Comparison of ENCODE assay signal across 1 cellular context in the genomic region with DNA sequence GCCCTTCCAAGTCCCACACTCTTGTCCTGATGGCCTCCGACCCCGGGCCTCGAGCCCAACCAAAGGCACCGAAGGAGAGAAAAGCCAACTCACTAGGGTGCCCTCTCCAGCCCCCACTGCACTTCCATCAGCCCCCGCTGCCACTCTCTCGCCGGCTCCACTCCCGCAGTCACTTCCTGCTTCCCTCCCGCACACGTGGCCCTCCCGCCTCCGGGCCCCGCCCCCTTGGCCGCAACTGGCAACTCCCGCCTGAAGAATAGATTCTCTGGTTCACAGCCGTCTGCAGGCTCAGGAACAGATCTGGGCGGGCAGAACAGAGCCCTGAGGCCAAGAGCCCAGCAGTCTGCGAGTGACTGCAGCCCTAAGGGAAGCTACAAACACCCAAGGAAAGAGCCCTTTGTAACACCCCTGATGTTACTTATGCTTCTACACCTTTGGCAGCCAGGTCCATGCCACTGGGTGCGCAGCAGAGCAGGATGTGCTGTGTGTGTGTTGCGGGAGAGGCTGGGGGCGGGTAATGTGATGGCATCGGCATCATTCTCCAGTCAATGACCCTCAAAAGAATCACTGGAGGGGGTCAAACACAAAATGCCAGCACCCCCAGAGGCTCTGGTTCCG.
TF ChIP-seq lines count a peak whose summit lies in the region.

A gene with protein sequence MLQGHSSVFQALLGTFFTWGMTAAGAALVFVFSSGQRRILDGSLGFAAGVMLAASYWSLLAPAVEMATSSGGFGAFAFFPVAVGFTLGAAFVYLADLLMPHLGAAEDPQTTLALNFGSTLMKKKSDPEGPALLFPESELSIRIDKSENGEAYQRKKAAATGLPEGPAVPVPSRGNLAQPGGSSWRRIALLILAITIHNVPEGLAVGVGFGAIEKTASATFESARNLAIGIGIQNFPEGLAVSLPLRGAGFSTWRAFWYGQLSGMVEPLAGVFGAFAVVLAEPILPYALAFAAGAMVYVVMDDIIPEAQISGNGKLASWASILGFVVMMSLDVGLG (minus strand): TSS at position 171 of the 618 bp plus-strand sequence. CDS start 3,924 bp downstream, outside the sequence.

TF ChIP-seq in HEK293, 187 proteins besides CTCF, POLR2A, EP300 and RAD21 (continued from another document and continues in another):
- TF ChIP-seq, protein P1, sequence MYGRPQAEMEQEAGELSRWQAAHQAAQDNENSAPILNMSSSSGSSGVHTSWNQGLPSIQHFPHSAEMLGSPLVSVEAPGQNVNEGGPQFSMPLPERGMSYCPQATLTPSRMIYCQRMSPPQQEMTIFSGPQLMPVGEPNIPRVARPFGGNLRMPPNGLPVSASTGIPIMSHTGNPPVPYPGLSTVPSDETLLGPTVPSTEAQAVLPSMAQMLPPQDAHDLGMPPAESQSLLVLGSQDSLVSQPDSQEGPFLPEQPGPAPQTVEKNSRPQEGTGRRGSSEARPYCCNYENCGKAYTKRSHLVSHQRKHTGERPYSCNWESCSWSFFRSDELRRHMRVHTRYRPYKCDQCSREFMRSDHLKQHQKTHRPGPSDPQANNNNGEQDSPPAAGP (tag by site-specific recombination; IDR thresholded peaks at IDR 0.05), result peak; percentile 84
- TF ChIP-seq ZNF561 (tag by site-specific recombination; IDR thresholded peaks at IDR 0.05; ENCODE audit: borderline replicate concordance) (peak; percentile 16; the same call in 1 of the 2 replicates), ZNF391 (tag by site-specific recombination; IDR thresholded peaks at IDR 0.05; ENCODE audit: borderline replicate concordance, low read depth) (peak; percentile 88), KLF7 (tag by site-specific recombination; IDR thresholded peaks at IDR 0.05; ENCODE audit: borderline replicate concordance) (peak; percentile 72; the same call in 1 of the 2 replicates), ZNF266 (tag by site-specific recombination; IDR thresholded peaks at IDR 0.05; ENCODE audit: low read depth) (no peak), ZNF2 (tag by site-specific recombination; IDR thresholded peaks at IDR 0.05) (peak; percentile 72), ZNF629 (tag by site-specific recombination; IDR thresholded peaks at IDR 0.05) (peak; percentile 70), ZNF610 (tag by site-specific recombination; IDR thresholded peaks at IDR 0.05; ENCODE audit: borderline replicate concordance) (peak; percentile 72; the same call in 1 of the 2 replicates), ZNF354C (tag by site-specific recombination; IDR thresholded peaks at IDR 0.05; ENCODE audit: borderline replicate concordance, low read depth) (no peak), ZNF707 (tag by site-specific recombination; IDR thresholded peaks at IDR 0.05) (no peak), SCRT2 (tag by site-specific recombination; IDR thresholded peaks at IDR 0.05) (peak; percentile 32; the same call in 1 of the 2 replicates), OSR2 (tag by site-specific recombination; IDR thresholded peaks at IDR 0.05) (no peak; the same call in 1 of the 2 replicates), ZNF596 (tag by site-specific recombination; IDR thresholded peaks at IDR 0.05) (no peak), BCL11A (tag by site-specific recombination; IDR thresholded peaks at IDR 0.05; ENCODE audit: low read depth) (peak; percentile 40; the same call in 1 of the 2 replicates), ZXDB (tag by site-specific recombination; IDR thresholded peaks at IDR 0.05) (no peak), GLI2 (tag by site-specific recombination; IDR thresholded peaks at IDR 0.05; ENCODE audit: borderline replicate concordance, low read depth) (no peak), KLF16 (tag by site-specific recombination; IDR thresholded peaks at IDR 0.05) (peak; percentile 97), ZNF350 (tag by site-specific recombination; IDR thresholded peaks at IDR 0.05) (no peak), ZEB2 (tag by site-specific recombination; IDR thresholded peaks at IDR 0.05) (peak; percentile 46; the same call in 1 of the 2 replicates), MEIS1 (CRISPR knock-in tag; IDR thresholded peaks at IDR 0.05; ENCODE audit: borderline replicate concordance) (no peak), ZNF133 (tag by site-specific recombination; IDR thresholded peaks at IDR 0.05) (no peak), ZNF549 (tag by site-specific recombination; IDR thresholded peaks at IDR 0.05) (no peak), EGR2 (tag by site-specific recombination; IDR thresholded peaks at IDR 0.05; ENCODE audit: low read depth) (peak; percentile 89), KLF9 (tag by site-specific recombination; IDR thresholded peaks at IDR 0.05; ENCODE audit: low read depth) (peak; percentile 99), SP3 (tag by site-specific recombination; IDR thresholded peaks at IDR 0.05) (peak; percentile 99), ZNF571 (tag by site-specific recombination; IDR thresholded peaks at IDR 0.05) (no peak), ZNF777 (tag by site-specific recombination; IDR thresholded peaks at IDR 0.05; ENCODE audit: borderline replicate concordance) (no peak), FEZF1 (tag by site-specific recombination; IDR thresholded peaks at IDR 0.05) (no peak), ZBTB17 (tag by site-specific recombination; IDR thresholded peaks at IDR 0.05) (peak; percentile 70), ZNF202 (tag by site-specific recombination; IDR thresholded peaks at IDR 0.05; ENCODE audit: borderline replicate concordance) (no peak), ZBTB21 (tag by site-specific recombination; IDR thresholded peaks at IDR 0.05) (0 out of 2 replicates have a peak, but pooled peaks have one; percentile 12), TRIM28 (IDR thresholded peaks at IDR 0.05; ENCODE audit: borderline replicate concordance, low read length) (0 out of 2 replicates have a peak, but pooled peaks have one; percentile 26), MZF1 (tag by site-specific recombination; IDR thresholded peaks at IDR 0.05; ENCODE audit: borderline replicate concordance) (no peak), KLF10 (tag by site-specific recombination; IDR thresholded peaks at IDR 0.05) (peak; percentile 81; the same call in 1 of the 2 replicates), WT1 (tag by site-specific recombination; IDR thresholded peaks at IDR 0.05) (peak; percentile 83), ZNF473 (tag by site-specific recombination; IDR thresholded peaks at IDR 0.05) (no peak), GLIS1 (tag by site-specific recombination; IDR thresholded peaks at IDR 0.05) (peak; percentile 76), ZSCAN30 (tag by site-specific recombination; IDR thresholded peaks at IDR 0.05) (peak; percentile 93), ZFP69B (tag by site-specific recombination; IDR thresholded peaks at IDR 0.05) (peak; percentile 73), HOXD13 (CRISPR knock-in tag; IDR thresholded peaks at IDR 0.05; ENCODE audit: borderline replicate concordance) (no peak), ZBTB20 (tag by site-specific recombination; IDR thresholded peaks at IDR 0.05) (peak; percentile 50; the same call in 1 of the 2 replicates), ZNF114 (tag by site-specific recombination; IDR thresholded peaks at IDR 0.05) (no peak), ZNF664 (tag by site-specific recombination; IDR thresholded peaks at IDR 0.05) (no peak), YY1 (tag by site-specific recombination; IDR thresholded peaks at IDR 0.05) (no peak), ZNF76 (tag by site-specific recombination; IDR thresholded peaks at IDR 0.05; ENCODE audit: borderline replicate concordance, low read depth) (peak; percentile 72; the same call in 1 of the 2 replicates), IKZF3 (tag by site-specific recombination; IDR thresholded peaks at IDR 0.05) (peak; percentile 74), ZNF292 (tag by site-specific recombination; IDR thresholded peaks at IDR 0.05; ENCODE audit: borderline replicate concordance, low read depth) (no peak), ZNF394 (tag by site-specific recombination; IDR thresholded peaks at IDR 0.05; ENCODE audit: borderline replicate concordance) (peak; percentile 68; the same call in 1 of the 2 replicates), SP2 (tag by site-specific recombination; IDR thresholded peaks at IDR 0.05) (peak; percentile 92), ZNF24 (tag by site-specific recombination; IDR thresholded peaks at IDR 0.05) (peak; percentile 81), ZNF23 (tag by site-specific recombination; IDR thresholded peaks at IDR 0.05; ENCODE audit: borderline replicate concordance) (no peak), ZNF654 (tag by site-specific recombination; IDR thresholded peaks at IDR 0.05; ENCODE audit: low read depth) (no peak)
- TF ChIP-seq, protein P2, sequence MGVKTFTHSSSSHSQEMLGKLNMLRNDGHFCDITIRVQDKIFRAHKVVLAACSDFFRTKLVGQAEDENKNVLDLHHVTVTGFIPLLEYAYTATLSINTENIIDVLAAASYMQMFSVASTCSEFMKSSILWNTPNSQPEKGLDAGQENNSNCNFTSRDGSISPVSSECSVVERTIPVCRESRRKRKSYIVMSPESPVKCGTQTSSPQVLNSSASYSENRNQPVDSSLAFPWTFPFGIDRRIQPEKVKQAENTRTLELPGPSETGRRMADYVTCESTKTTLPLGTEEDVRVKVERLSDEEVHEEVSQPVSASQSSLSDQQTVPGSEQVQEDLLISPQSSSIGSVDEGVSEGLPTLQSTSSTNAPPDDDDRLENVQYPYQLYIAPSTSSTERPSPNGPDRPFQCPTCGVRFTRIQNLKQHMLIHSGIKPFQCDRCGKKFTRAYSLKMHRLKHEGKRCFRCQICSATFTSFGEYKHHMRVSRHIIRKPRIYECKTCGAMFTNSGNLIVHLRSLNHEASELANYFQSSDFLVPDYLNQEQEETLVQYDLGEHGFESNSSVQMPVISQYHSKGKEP (tag by site-specific recombination; IDR thresholded peaks at IDR 0.05), result no peak
- TF ChIP-seq, protein P3, sequence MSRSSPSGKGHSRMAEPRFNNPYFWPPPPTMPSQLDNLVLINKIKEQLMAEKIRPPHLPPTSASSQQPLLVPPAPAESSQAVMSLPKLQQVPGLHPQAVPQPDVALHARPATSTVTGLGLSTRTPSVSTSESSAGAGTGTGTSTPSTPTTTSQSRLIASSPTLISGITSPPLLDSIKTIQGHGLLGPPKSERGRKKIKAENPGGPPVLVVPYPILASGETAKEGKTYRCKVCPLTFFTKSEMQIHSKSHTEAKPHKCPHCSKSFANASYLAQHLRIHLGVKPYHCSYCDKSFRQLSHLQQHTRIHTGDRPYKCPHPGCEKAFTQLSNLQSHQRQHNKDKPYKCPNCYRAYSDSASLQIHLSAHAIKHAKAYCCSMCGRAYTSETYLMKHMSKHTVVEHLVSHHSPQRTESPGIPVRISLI (tag by site-specific recombination; IDR thresholded peaks at IDR 0.05), result no peak
- TF ChIP-seq, protein P4, sequence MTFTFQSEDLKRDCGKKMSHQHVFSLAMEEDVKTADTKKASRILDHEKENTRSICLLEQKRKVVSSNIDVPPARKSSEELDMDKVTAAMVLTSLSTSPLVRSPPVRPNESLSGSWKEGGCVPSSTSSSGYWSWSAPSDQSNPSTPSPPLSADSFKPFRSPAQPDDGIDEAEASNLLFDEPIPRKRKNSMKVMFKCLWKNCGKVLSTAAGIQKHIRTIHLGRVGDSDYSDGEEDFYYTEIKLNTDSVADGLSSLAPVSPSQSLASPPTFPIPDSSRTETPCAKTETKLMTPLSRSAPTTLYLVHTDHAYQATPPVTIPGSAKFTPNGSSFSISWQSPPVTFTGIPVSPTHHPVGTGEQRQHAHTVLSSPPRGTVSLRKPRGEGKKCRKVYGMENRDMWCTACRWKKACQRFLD (tag by site-specific recombination; IDR thresholded peaks at IDR 0.05), result peak; percentile 75; the same call in 1 of the 2 replicates
- TF ChIP-seq, protein P5, sequence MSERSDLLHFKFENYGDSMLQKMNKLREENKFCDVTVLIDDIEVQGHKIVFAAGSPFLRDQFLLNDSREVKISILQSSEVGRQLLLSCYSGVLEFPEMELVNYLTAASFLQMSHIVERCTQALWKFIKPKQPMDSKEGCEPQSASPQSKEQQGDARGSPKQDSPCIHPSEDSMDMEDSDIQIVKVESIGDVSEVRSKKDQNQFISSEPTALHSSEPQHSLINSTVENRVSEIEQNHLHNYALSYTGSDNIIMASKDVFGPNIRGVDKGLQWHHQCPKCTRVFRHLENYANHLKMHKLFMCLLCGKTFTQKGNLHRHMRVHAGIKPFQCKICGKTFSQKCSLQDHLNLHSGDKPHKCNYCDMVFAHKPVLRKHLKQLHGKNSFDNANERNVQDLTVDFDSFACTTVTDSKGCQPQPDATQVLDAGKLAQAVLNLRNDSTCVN (tag by site-specific recombination; optimal IDR thresholded peaks at IDR 0.05), result peak; percentile 18
- TF ChIP-seq, protein P6, sequence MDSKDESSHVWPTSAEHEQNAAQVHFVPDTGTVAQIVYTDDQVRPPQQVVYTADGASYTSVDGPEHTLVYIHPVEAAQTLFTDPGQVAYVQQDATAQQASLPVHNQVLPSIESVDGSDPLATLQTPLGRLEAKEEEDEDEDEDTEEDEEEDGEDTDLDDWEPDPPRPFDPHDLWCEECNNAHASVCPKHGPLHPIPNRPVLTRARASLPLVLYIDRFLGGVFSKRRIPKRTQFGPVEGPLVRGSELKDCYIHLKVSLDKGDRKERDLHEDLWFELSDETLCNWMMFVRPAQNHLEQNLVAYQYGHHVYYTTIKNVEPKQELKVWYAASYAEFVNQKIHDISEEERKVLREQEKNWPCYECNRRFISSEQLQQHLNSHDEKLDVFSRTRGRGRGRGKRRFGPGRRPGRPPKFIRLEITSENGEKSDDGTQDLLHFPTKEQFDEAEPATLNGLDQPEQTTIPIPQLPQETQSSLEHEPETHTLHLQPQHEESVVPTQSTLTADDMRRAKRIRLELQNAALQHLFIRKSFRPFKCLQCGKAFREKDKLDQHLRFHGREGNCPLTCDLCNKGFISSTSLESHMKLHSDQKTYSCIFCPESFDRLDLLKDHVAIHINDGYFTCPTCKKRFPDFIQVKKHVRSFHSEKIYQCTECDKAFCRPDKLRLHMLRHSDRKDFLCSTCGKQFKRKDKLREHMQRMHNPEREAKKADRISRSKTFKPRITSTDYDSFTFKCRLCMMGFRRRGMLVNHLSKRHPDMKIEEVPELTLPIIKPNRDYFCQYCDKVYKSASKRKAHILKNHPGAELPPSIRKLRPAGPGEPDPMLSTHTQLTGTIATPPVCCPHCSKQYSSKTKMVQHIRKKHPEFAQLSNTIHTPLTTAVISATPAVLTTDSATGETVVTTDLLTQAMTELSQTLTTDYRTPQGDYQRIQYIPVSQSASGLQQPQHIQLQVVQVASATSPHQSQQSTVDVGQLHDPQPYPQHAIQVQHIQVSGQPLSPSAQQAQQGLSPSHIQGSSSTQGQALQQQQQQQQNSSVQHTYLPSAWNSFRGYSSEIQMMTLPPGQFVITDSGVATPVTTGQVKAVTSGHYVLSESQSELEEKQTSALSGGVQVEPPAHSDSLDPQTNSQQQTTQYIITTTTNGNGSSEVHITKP (tag by site-specific recombination; IDR thresholded peaks at IDR 0.05), result peak; percentile 69
- TF ChIP-seq, protein P7, sequence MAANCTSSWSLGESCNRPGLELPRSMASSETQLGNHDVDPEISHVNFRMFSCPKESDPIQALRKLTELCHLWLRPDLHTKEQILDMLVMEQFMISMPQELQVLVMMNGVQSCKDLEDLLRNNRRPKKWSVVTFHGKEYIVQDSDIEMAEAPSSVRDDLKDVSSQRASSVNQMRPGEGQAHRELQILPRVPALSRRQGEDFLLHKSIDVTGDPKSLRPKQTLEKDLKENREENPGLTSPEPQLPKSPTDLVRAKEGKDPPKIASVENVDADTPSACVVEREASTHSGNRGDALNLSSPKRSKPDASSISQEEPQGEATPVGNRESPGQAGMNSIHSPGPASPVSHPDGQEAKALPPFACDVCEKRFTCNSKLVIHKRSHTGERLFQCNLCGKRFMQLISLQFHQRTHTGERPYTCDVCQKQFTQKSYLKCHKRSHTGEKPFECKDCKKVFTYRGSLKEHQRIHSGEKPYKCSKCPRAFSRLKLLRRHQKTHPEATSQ (tag by site-specific recombination; IDR thresholded peaks at IDR 0.05), result no peak
